In genomic region chr7:139674752-139675126, GRCh38 we compare ENCODE assay signal across 23 cellular contexts.
DNase-seq lines count a peak whose midpoint lies in the region; ATAC-seq, FAIRE-seq and TF ChIP-seq lines count a peak whose summit lies in the region.
"Had no signal": no experiment of that assay in that cellular context is flagged by ENCODE, and none has a peak within 500 bp of the region (broad histone marks: within the 10 kb centered on the region; RNA-seq: fewer than 3 reads in every experiment).

No MANE protein-coding gene starts in this region.

- H3K36me3 Mint-ChIP-seq in activated CD4-positive, alpha-beta memory T cell treated with anti-CD3 and anti-CD28 coated beads, Interleukin-2, amount 10 ng/mL, durations not matched to agents 7 days and 5 days (ENCODE audit: low read depth) = peaks cover 12% of the 10 kb centered on the region
- peaks cover 8% of the 10 kb centered on the region for H3K36me3 Mint-ChIP-seq in activated CD4-positive, alpha-beta memory T cell treated with anti-CD3 and anti-CD28 coated beads for 36 hours
- H3K36me3 Mint-ChIP-seq in T-helper 17 cell (ENCODE audit: low read depth) = peaks cover 4% of the 10 kb centered on the region
- H3K36me3 Mint-ChIP-seq in progenitor cell of endocrine pancreas (ENCODE audit: insufficient read depth) = peaks cover 22% of the 10 kb centered on the region
- peaks cover 27% of the 10 kb centered on the region for H3K36me3 Mint-ChIP-seq in HFFc6 (ENCODE audit: low read depth)

- H3K4me2 ChIP-seq in MM.1S (ENCODE audit: low read depth, low read length) = no peak overlapping the region

- H3K4me1 Mint-ChIP-seq in activated CD4-positive, alpha-beta memory T cell treated with anti-CD3 and anti-CD28 coated beads, Interleukin-2, amount 10 ng/mL, durations not matched to agents 7 days and 5 days = peaks cover 43% of the 10 kb centered on the region
- peaks cover 30% of the 10 kb centered on the region for H3K4me1 Mint-ChIP-seq in activated CD4-positive, alpha-beta memory T cell treated with anti-CD3 and anti-CD28 coated beads for 36 hours (ENCODE audit: low read depth)
- H3K4me1 Mint-ChIP-seq in T-helper 17 cell (peaks cover 22% of the 10 kb centered on the region), progenitor cell of endocrine pancreas (ENCODE audit: low read depth) (peaks cover 54% of the 10 kb centered on the region), HFFc6 (ENCODE audit: low read depth) (peaks cover 49% of the 10 kb centered on the region)

- H3K36me3 ChIP-seq in right atrium auricular region = no peaks in the 10 kb centered on the region
- H3K36me3 ChIP-seq in MM.1S (replicated peaks; ENCODE audit: insufficient read depth, low read length) = no peaks in the 10 kb centered on the region
- H3K36me3 ChIP-seq in kidney (ENCODE audit: control insufficient read depth in 1 of 2, insufficient read depth in 2 of 2, low read length in 2 of 2) = no peaks in the 10 kb centered on the region
- H3K36me3 ChIP-seq: uterus had no signal

- CTCF ChIA-PET in activated CD4-positive, alpha-beta memory T cell treated with anti-CD3 and anti-CD28 coated beads, Interleukin-2, amount 10 ng/mL, durations not matched to agents 7 days and 5 days (lab: Charles Lee) = interaction anchor here (0.5 kb wide), 1 partner anchor 73 kb away, joined by 3 read pairs; no protein-coding TSS in a partner anchor
- CTCF ChIA-PET in activated CD4-positive, alpha-beta memory T cell treated with anti-CD3 and anti-CD28 coated beads for 36 hours (lab: Charles Lee) = interaction anchor here (3.8 kb wide), 1 partner anchor 28 kb away, joined by 26 read pairs; no protein-coding TSS in a partner anchor

- H3K27ac ChIP-seq in right atrium auricular region = peak overlapping the region; percentile 57 to 82
- no peak overlapping the region for H3K27ac ChIP-seq in MM.1S (ENCODE audit: low read length)
- no peak overlapping the region for H3K27ac ChIP-seq in kidney (ENCODE audit: low read depth in 2 of 2, low read length in 2 of 2)
- H3K27ac ChIP-seq: HL-60, SK-N-MC, uterus had no signal

- no peaks in the 10 kb centered on the region for H3K9me3 Mint-ChIP-seq in activated CD4-positive, alpha-beta memory T cell treated with anti-CD3 and anti-CD28 coated beads, Interleukin-2, amount 10 ng/mL, durations not matched to agents 7 days and 5 days
- H3K9me3 Mint-ChIP-seq in activated CD4-positive, alpha-beta memory T cell treated with anti-CD3 and anti-CD28 coated beads for 36 hours = no peaks in the 10 kb centered on the region
- no peaks in the 10 kb centered on the region for H3K9me3 Mint-ChIP-seq in progenitor cell of endocrine pancreas (ENCODE audit: low read depth)
- H3K9me3 Mint-ChIP-seq in HFFc6 = peaks cover 4% of the 10 kb centered on the region; the same call in 1 of the 2 replicates

- H3K4me3 Mint-ChIP-seq in activated CD4-positive, alpha-beta memory T cell treated with anti-CD3 and anti-CD28 coated beads, Interleukin-2, amount 10 ng/mL, durations not matched to agents 7 days and 5 days = no peak overlapping the region
- no peak overlapping the region for H3K4me3 Mint-ChIP-seq in activated CD4-positive, alpha-beta memory T cell treated with anti-CD3 and anti-CD28 coated beads for 36 hours
- H3K4me3 Mint-ChIP-seq in T-helper 17 cell (no peak overlapping the region), progenitor cell of endocrine pancreas (ENCODE audit: low read depth) (no peak overlapping the region), HFFc6 (no peak overlapping the region)
- H3K4me3 Mint-ChIP-seq: endodermal cell, naive B cell had no signal

- H3F3A ChIP-seq in MM.1S (ENCODE audit: insufficient read depth, low read length) = no peaks in the 10 kb centered on the region

- POLR2A ChIA-PET in activated CD4-positive, alpha-beta memory T cell treated with anti-CD3 and anti-CD28 coated beads, Interleukin-2, amount 10 ng/mL, durations not matched to agents 7 days and 5 days (lab: Charles Lee) = no interaction called here
- POLR2A ChIA-PET in activated CD4-positive, alpha-beta memory T cell treated with anti-CD3 and anti-CD28 coated beads for 36 hours (lab: Charles Lee) = no interaction called here

- DNase-seq in activated CD4-positive, alpha-beta memory T cell treated with anti-CD3 and anti-CD28 coated beads, Interleukin-2, amount 10 ng/mL, durations not matched to agents 7 days and 5 days = no peak
- no peak for DNase-seq in activated CD4-positive, alpha-beta memory T cell treated with anti-CD3 and anti-CD28 coated beads for 36 hours
- DNase-seq in T-helper 17 cell (no peak), right atrium auricular region (ENCODE audit: low spot score) (no peak), progenitor cell of endocrine pancreas (ENCODE audit: low spot score, unreplicated experiment) (no peak), HFFc6 (no peak), MM.1S (no peak), kidney (no peak)
- DNase-seq: activated CD4-positive, alpha-beta T cell treated with anti-CD3 and anti-CD28 coated beads for 1 hour; activated gamma-delta T cell; cerebellar nuclear complex; DMS79; endodermal cell; naive B cell; NCI-H187; posterior cingulate gyrus; small intestine; stimulated activated CD4-positive, alpha-beta T cell treated with anti-CD3 and anti-CD28 coated beads, Interleukin-2, amount 100 ng/mL, for 48 hours; uterus had no signal

- H3K27ac Mint-ChIP-seq in activated CD4-positive, alpha-beta memory T cell treated with anti-CD3 and anti-CD28 coated beads, Interleukin-2, amount 10 ng/mL, durations not matched to agents 7 days and 5 days = peak overlapping the region; percentile 33
- H3K27ac Mint-ChIP-seq in activated CD4-positive, alpha-beta memory T cell treated with anti-CD3 and anti-CD28 coated beads for 36 hours = no peak overlapping the region
- H3K27ac Mint-ChIP-seq in T-helper 17 cell (peak overlapping the region; percentile 53), progenitor cell of endocrine pancreas (peak overlapping the region; percentile 27), HFFc6 (no peak overlapping the region)
- H3K27ac Mint-ChIP-seq: endodermal cell had no signal

- H3K9me2 ChIP-seq in MM.1S (replicated peaks; ENCODE audit: insufficient read depth, low read length) = no peaks in the 10 kb centered on the region

- TF ChIP-seq CTCF in right atrium auricular region (IDR thresholded peaks at IDR 0.05) (no peak), progenitor cell of endocrine pancreas (IDR thresholded peaks at IDR 0.05; ENCODE audit: unreplicated experiment) (no peak), HFFc6 (IDR thresholded peaks at IDR 0.05) (no peak), MM.1S (IDR thresholded peaks at IDR 0.05; ENCODE audit: low read length) (no peak), kidney (IDR thresholded peaks at IDR 0.05; ENCODE audit: borderline replicate concordance, extremely low read depth, insufficient read depth) (no peak)

- intact Hi-C loops in activated CD4-positive, alpha-beta memory T cell treated with anti-CD3 and anti-CD28 coated beads for 36 hours (cut with micrococcal nuclease) = no loop called here
- intact Hi-C loops in kidney (cut with DNase I) = no loop called here

- no peak overlapping the region for H2AFZ ChIP-seq in MM.1S (ENCODE audit: low read length)

- no peak overlapping the region for H3K9ac ChIP-seq in MM.1S (ENCODE audit: low read length)
- H3K9ac ChIP-seq in kidney (ENCODE audit: low read length in 2 of 2) = no peak overlapping the region

- H3K4me1 ChIP-seq in right atrium auricular region (peaks cover 0 to 26% of the 10 kb centered on the region in 2 donors), MM.1S (ENCODE audit: low read length) (no peaks in the 10 kb centered on the region), kidney (ENCODE audit: control insufficient read depth in 1 of 2, insufficient read depth in 1 of 2, low read depth in 1 of 2, low read length in 2 of 2) (peaks cover 14 to 42% of the 10 kb centered on the region in 2 donors)
- H3K4me1 ChIP-seq: uterus had no signal

- H3K4me3 ChIP-seq in right atrium auricular region = no peak overlapping the region
- no peak overlapping the region for H3K4me3 ChIP-seq in MM.1S (ENCODE audit: low read length)
- H3K4me3 ChIP-seq in kidney (ENCODE audit: low read length in 2 of 2) = no peak overlapping the region
- H3K4me3 ChIP-seq: SK-N-MC, uterus had no signal

- no peaks in the 10 kb centered on the region for H4K20me1 ChIP-seq in MM.1S (ENCODE audit: insufficient read depth, low read length)

- ATAC-seq in T-helper 17 cell = no peak

- FAIRE-seq in kidney (lab: Jason Lieb, UNC) = no peak
- FAIRE-seq: A204.1, RCC 7860, small intestine had no signal

- H3K9me3 ChIP-seq in T-helper 17 cell (ENCODE audit: control insufficient read depth, low read length, poor library complexity, severe bottlenecking) = no peaks in the 10 kb centered on the region
- H3K9me3 ChIP-seq in right atrium auricular region = no peaks in the 10 kb centered on the region
- H3K9me3 ChIP-seq in MM.1S (replicated peaks; ENCODE audit: insufficient read depth, low read length) = no peaks in the 10 kb centered on the region
- no peaks in the 10 kb centered on the region for H3K9me3 ChIP-seq in kidney (ENCODE audit: control insufficient read depth in 1 of 2, low read length in 2 of 2)
- H3K9me3 ChIP-seq: uterus had no signal

- H3K27me3 ChIP-seq in right atrium auricular region (no peaks in the 10 kb centered on the region), MM.1S (replicated peaks; ENCODE audit: insufficient read depth, low read length) (no peaks in the 10 kb centered on the region)
- H3K27me3 ChIP-seq: uterus had no signal

- no peaks in the 10 kb centered on the region for H3K79me2 ChIP-seq in MM.1S (ENCODE audit: low read length)

- no peaks in the 10 kb centered on the region for H3K27me3 Mint-ChIP-seq in activated CD4-positive, alpha-beta memory T cell treated with anti-CD3 and anti-CD28 coated beads, Interleukin-2, amount 10 ng/mL, durations not matched to agents 7 days and 5 days
- H3K27me3 Mint-ChIP-seq in activated CD4-positive, alpha-beta memory T cell treated with anti-CD3 and anti-CD28 coated beads for 36 hours = no peaks in the 10 kb centered on the region
- H3K27me3 Mint-ChIP-seq in T-helper 17 cell = no peaks in the 10 kb centered on the region
- H3K27me3 Mint-ChIP-seq in progenitor cell of endocrine pancreas = no peaks in the 10 kb centered on the region
- H3K27me3 Mint-ChIP-seq in HFFc6 (ENCODE audit: insufficient read depth) = no peaks in the 10 kb centered on the region; the same call in 1 of the 2 replicates
- H3K27me3 Mint-ChIP-seq: naive B cell had no signal

Comparison
In these comparisons a context has a peak if more than half of its experiments do, and no peak if none do; other contexts are left out.
1. H3K27ac Mint-ChIP-seq: peak in activated CD4-positive, alpha-beta memory T cell treated with anti-CD3 and anti-CD28 coated beads, Interleukin-2, amount 10 ng/mL, durations not matched to agents 7 days and 5 days (single experiment), T-helper 17 cell (single experiment) and progenitor cell of endocrine pancreas (single experiment); none in activated CD4-positive, alpha-beta memory T cell treated with anti-CD3 and anti-CD28 coated beads for 36 hours (single experiment) and HFFc6 (single experiment).
2. H3K27ac ChIP-seq: peak in right atrium auricular region (2 of 2); none in MM.1S (single experiment) and kidney (0 of 2).